18 cellular contexts compared by ENCODE assay signal in the genomic region with DNA sequence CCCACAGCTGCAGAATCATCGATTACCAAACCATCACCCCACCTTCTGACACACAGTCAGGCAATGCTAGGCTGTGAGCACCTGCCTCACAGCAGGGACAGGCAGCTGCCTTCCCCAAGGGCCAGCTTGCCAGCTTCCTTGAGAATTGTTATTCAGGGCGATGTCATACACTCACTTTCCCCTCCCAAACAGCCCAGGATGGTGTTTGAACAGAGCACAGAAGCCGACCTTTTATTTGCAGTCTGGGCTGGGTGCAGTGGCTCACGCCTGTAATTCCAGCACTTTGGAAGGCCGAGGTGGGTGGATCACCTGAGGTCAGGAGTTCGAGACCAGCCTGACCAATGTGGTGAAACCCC.
A peak's percentile ranks its signal among the peaks of the same experiment; 100 is the strongest.
DNase-seq lines count a peak whose midpoint lies in the region; ATAC-seq lines count a peak whose summit lies in the region.
"Had no signal": no experiment of that assay in that cellular context is flagged by ENCODE, and none has a peak within 500 bp of the region (broad histone marks: within the 10 kb centered on the region; RNA-seq: fewer than 3 reads in every experiment).

No MANE protein-coding gene starts in this region.

- no peaks in the 10 kb centered on the region for H3K36me3 ChIP-seq in NT2/D1 (ENCODE audit: insufficient read depth, insufficient read length, low read length)
- H3K36me3 ChIP-seq: uterus had no signal

- H3K4me1 Mint-ChIP-seq in activated T-helper 1 cell treated with anti-CD3 and anti-CD28 coated beads, Interleukin-12 subunit alpha, Interleukin-12 subunit beta, Interleukin-2, Interleukin-4 antibody, amounts not matched to agents 30 ng/mL and 10 ng/mL and 1 ng/mL, durations not matched to agents 14 hours and 24 hours and 36 hours (ENCODE audit: low read depth), result peaks cover 28% of the 10 kb centered on the region
- H3K4me1 Mint-ChIP-seq in natural killer cell treated with Interleukin-12 subunit alpha and Interleukin-12 subunit beta and Interleukin-15 and Interleukin-18, amount 100 ng/mL, for 72 hours (ENCODE audit: low read depth in 2 of 2), result peaks cover 18 to 22% of the 10 kb centered on the region in 2 donors
- peaks cover 15% of the 10 kb centered on the region for H3K4me1 Mint-ChIP-seq in activated T-cell treated with anti-CD3 and anti-CD28 coated beads, Interleukin-2, amount 50 U/mL, for 4 hours (ENCODE audit: low read depth)

- DNase-seq in DMS53 treated with DMSO at 0.1 percent for 48 hours (lab: John Stamatoyannopoulos, UW; ENCODE audit: unreplicated experiment), result peak; percentile 60
- DNase-seq in NCI-H1092 (lab: John Stamatoyannopoulos, UW), result peak; percentile 18
- peak; percentile 54 for DNase-seq in NT2/D1 (ENCODE audit: low read depth, low spot score)
- DNase-seq in myocyte (ENCODE audit: low read depth), result peak; percentile 51
- DNase-seq in activated T-helper 1 cell treated with anti-CD3 and anti-CD28 coated beads, Interleukin-12 subunit alpha, Interleukin-12 subunit beta, Interleukin-2, Interleukin-4 antibody, amounts not matched to agents 30 ng/mL and 10 ng/mL and 1 ng/mL, durations not matched to agents 14 hours and 24 hours and 36 hours (ENCODE audit: low spot score), result no peak
- DNase-seq in natural killer cell treated with Interleukin-12 subunit alpha and Interleukin-12 subunit beta and Interleukin-15 and Interleukin-18, amount 100 ng/mL, for 72 hours (ENCODE audit: low spot score), result no peak
- no peak for DNase-seq in activated T-cell treated with anti-CD3 and anti-CD28 coated beads, Interleukin-2, amount 50 U/mL, for 4 hours
- DNase-seq: activated CD4-positive, CD25-positive, alpha-beta regulatory T cell treated with anti-CD3 and anti-CD28 coated beads, Interleukin-2, amount 50 U/mL, for 72 hours; Caco-2; dorsolateral prefrontal cortex; NCI-H526; stimulated activated CD4-positive, alpha-beta T cell treated with anti-CD3 and anti-CD28 coated beads, Interleukin-4, amount 100 ng/mL, for 1 hour; T-helper 9 cell; uterus had no signal

- no peak overlapping the region for H3K4me3 ChIP-seq in NT2/D1 (ENCODE audit: insufficient read length, low read depth)
- H3K4me3 ChIP-seq: dorsolateral prefrontal cortex, SK-N-MC, uterus had no signal

- H3K9ac ChIP-seq in NT2/D1 (ENCODE audit: insufficient read length, low read depth), result no peak overlapping the region

- H3K9me3 ChIP-seq in NT2/D1 (ENCODE audit: insufficient read depth, low read length), result no peaks in the 10 kb centered on the region
- H3K9me3 ChIP-seq: Caco-2, uterus had no signal

- intact Hi-C loops in activated T-helper 1 cell treated with anti-CD3 and anti-CD28 coated beads, Interleukin-12 subunit alpha, Interleukin-12 subunit beta, Interleukin-2, Interleukin-4 antibody, amounts not matched to agents 30 ng/mL and 10 ng/mL and 1 ng/mL, durations not matched to agents 14 hours and 24 hours and 36 hours (cut with micrococcal nuclease), result no loop called here

- H3K27me3 ChIP-seq in NT2/D1 (ENCODE audit: insufficient read depth, insufficient read length), result no peaks in the 10 kb centered on the region
- H3K27me3 ChIP-seq: dorsolateral prefrontal cortex, uterus had no signal

- no peak overlapping the region for H3K4me3 Mint-ChIP-seq in activated T-helper 1 cell treated with anti-CD3 and anti-CD28 coated beads, Interleukin-12 subunit alpha, Interleukin-12 subunit beta, Interleukin-2, Interleukin-4 antibody, amounts not matched to agents 30 ng/mL and 10 ng/mL and 1 ng/mL, durations not matched to agents 14 hours and 24 hours and 36 hours
- H3K4me3 Mint-ChIP-seq in natural killer cell treated with Interleukin-12 subunit alpha and Interleukin-12 subunit beta and Interleukin-15 and Interleukin-18, amount 100 ng/mL, for 72 hours, result no peak overlapping the region
- H3K4me3 Mint-ChIP-seq in activated T-cell treated with anti-CD3 and anti-CD28 coated beads, Interleukin-2, amount 50 U/mL, for 4 hours, result no peak overlapping the region

- peaks cover 3% of the 10 kb centered on the region for H3K36me3 Mint-ChIP-seq in activated T-helper 1 cell treated with anti-CD3 and anti-CD28 coated beads, Interleukin-12 subunit alpha, Interleukin-12 subunit beta, Interleukin-2, Interleukin-4 antibody, amounts not matched to agents 30 ng/mL and 10 ng/mL and 1 ng/mL, durations not matched to agents 14 hours and 24 hours and 36 hours (ENCODE audit: low read depth)
- no peaks in the 10 kb centered on the region for H3K36me3 Mint-ChIP-seq in natural killer cell treated with Interleukin-12 subunit alpha and Interleukin-12 subunit beta and Interleukin-15 and Interleukin-18, amount 100 ng/mL, for 72 hours
- H3K36me3 Mint-ChIP-seq in activated T-cell treated with anti-CD3 and anti-CD28 coated beads, Interleukin-2, amount 50 U/mL, for 4 hours (ENCODE audit: insufficient read depth), result no peaks in the 10 kb centered on the region

- no peak for ATAC-seq in natural killer cell treated with Interleukin-12 subunit alpha and Interleukin-12 subunit beta and Interleukin-15 and Interleukin-18, amount 100 ng/mL, for 72 hours
- no peak for ATAC-seq in activated T-cell treated with anti-CD3 and anti-CD28 coated beads, Interleukin-2, amount 50 U/mL, for 4 hours
- ATAC-seq: HCT116, left lobe of liver had no signal

- H3K27ac Mint-ChIP-seq in activated T-helper 1 cell treated with anti-CD3 and anti-CD28 coated beads, Interleukin-12 subunit alpha, Interleukin-12 subunit beta, Interleukin-2, Interleukin-4 antibody, amounts not matched to agents 30 ng/mL and 10 ng/mL and 1 ng/mL, durations not matched to agents 14 hours and 24 hours and 36 hours, result no peak overlapping the region
- H3K27ac Mint-ChIP-seq in natural killer cell treated with Interleukin-12 subunit alpha and Interleukin-12 subunit beta and Interleukin-15 and Interleukin-18, amount 100 ng/mL, for 72 hours, result no peak overlapping the region
- H3K27ac Mint-ChIP-seq: activated T-helper 2 cell treated with anti-CD3 and anti-CD28 coated beads, Interferon-gamma antibody, Interleukin-2, Interleukin-4, amounts not matched to agents 10 μg/mL and 5 μg/mL and 100 μg/mL, durations not matched to agents 14 hours and 24 hours and 36 hours had no signal

- peaks cover 25% of the 10 kb centered on the region for H3K4me1 ChIP-seq in NT2/D1 (ENCODE audit: insufficient read depth, insufficient read length)
- H3K4me1 ChIP-seq: uterus had no signal

- H3K27me3 Mint-ChIP-seq in activated T-helper 1 cell treated with anti-CD3 and anti-CD28 coated beads, Interleukin-12 subunit alpha, Interleukin-12 subunit beta, Interleukin-2, Interleukin-4 antibody, amounts not matched to agents 30 ng/mL and 10 ng/mL and 1 ng/mL, durations not matched to agents 14 hours and 24 hours and 36 hours (ENCODE audit: insufficient read depth), result peaks cover 3% of the 10 kb centered on the region
- no peaks in the 10 kb centered on the region for H3K27me3 Mint-ChIP-seq in natural killer cell treated with Interleukin-12 subunit alpha and Interleukin-12 subunit beta and Interleukin-15 and Interleukin-18, amount 100 ng/mL, for 72 hours
- no peaks in the 10 kb centered on the region for H3K27me3 Mint-ChIP-seq in activated T-cell treated with anti-CD3 and anti-CD28 coated beads, Interleukin-2, amount 50 U/mL, for 4 hours (ENCODE audit: low read depth)

- H3K9me3 Mint-ChIP-seq in activated T-helper 1 cell treated with anti-CD3 and anti-CD28 coated beads, Interleukin-12 subunit alpha, Interleukin-12 subunit beta, Interleukin-2, Interleukin-4 antibody, amounts not matched to agents 30 ng/mL and 10 ng/mL and 1 ng/mL, durations not matched to agents 14 hours and 24 hours and 36 hours, result no peaks in the 10 kb centered on the region
- no peaks in the 10 kb centered on the region for H3K9me3 Mint-ChIP-seq in natural killer cell treated with Interleukin-12 subunit alpha and Interleukin-12 subunit beta and Interleukin-15 and Interleukin-18, amount 100 ng/mL, for 72 hours
- no peaks in the 10 kb centered on the region for H3K9me3 Mint-ChIP-seq in activated T-cell treated with anti-CD3 and anti-CD28 coated beads, Interleukin-2, amount 50 U/mL, for 4 hours
- H3K9me3 Mint-ChIP-seq: activated T-helper 2 cell treated with anti-CD3 and anti-CD28 coated beads, Interferon-gamma antibody, Interleukin-2, Interleukin-4, amounts not matched to agents 10 μg/mL and 5 μg/mL and 100 μg/mL, durations not matched to agents 14 hours and 24 hours and 36 hours had no signal

Comparison
In these comparisons a context has a peak if more than half of its experiments do, and no peak if none do; other contexts are left out.
1. DNase-seq: peak in DMS53 treated with DMSO at 0.1 percent for 48 hours (single experiment), NCI-H1092 (single experiment), NT2/D1 (single experiment) and myocyte (single experiment); none in activated T-helper 1 cell treated with anti-CD3 and anti-CD28 coated beads, Interleukin-12 subunit alpha, Interleukin-12 subunit beta, Interleukin-2, Interleukin-4 antibody, amounts not matched to agents 30 ng/mL and 10 ng/mL and 1 ng/mL, durations not matched to agents 14 hours and 24 hours and 36 hours (single experiment), natural killer cell treated with Interleukin-12 subunit alpha and Interleukin-12 subunit beta and Interleukin-15 and Interleukin-18, amount 100 ng/mL, for 72 hours (single experiment) and activated T-cell treated with anti-CD3 and anti-CD28 coated beads, Interleukin-2, amount 50 U/mL, for 4 hours (single experiment).